9 cellular contexts compared by ENCODE assay signal in genomic region chr10:29689001-29689400, GRCh38. TPM values are rescaled to one million over a fixed set of nuclear protein-coding genes. Genes with fewer than 3 reads are reported as not detected.
A peak's percentile ranks its signal among the peaks of the same experiment; 100 is the strongest.
DNase-seq lines count a peak whose midpoint lies in the region; ATAC-seq and TF ChIP-seq lines count a peak whose summit lies in the region.
"Had no signal": no experiment of that assay in that cellular context is flagged by ENCODE, and none has a peak within 500 bp of the region (broad histone marks: within the 10 kb centered on the region; RNA-seq: fewer than 3 reads in every experiment).

No MANE protein-coding gene starts in this region.

- no peak for TF ChIP-seq CTCF in fibroblast of the aortic adventitia (IDR thresholded peaks at IDR 0.05; ENCODE audit: insufficient read depth, low read length)
- no peak for TF ChIP-seq CTCF in type B pancreatic cell (conservative IDR thresholded peaks at IDR 0.05)

- H3K27me3 Mint-ChIP-seq in activated naive CD8-positive, alpha-beta T cell treated with anti-CD3 and anti-CD28 coated beads, Interleukin-2, amount 50 U/mL, for 24 hours = no peaks in the 10 kb centered on the region
- no peaks in the 10 kb centered on the region for H3K27me3 Mint-ChIP-seq in activated naive CD8-positive, alpha-beta T cell treated with anti-CD3 and anti-CD28 coated beads for 36 hours
- H3K27me3 Mint-ChIP-seq in T-cell (no peaks in the 10 kb centered on the region), type B pancreatic cell (no peaks in the 10 kb centered on the region)

- H3K9me3 Mint-ChIP-seq in activated naive CD8-positive, alpha-beta T cell treated with anti-CD3 and anti-CD28 coated beads, Interleukin-2, amount 50 U/mL, for 24 hours = peaks cover 3% of the 10 kb centered on the region
- no peaks in the 10 kb centered on the region for H3K9me3 Mint-ChIP-seq in activated naive CD8-positive, alpha-beta T cell treated with anti-CD3 and anti-CD28 coated beads for 36 hours
- peaks cover 0 to 6% (median 4%) of the 10 kb centered on the region in 3 donors for H3K9me3 Mint-ChIP-seq in T-cell
- H3K9me3 Mint-ChIP-seq in type B pancreatic cell = peaks cover 5% of the 10 kb centered on the region

- H3K4me3 ChIP-seq in fibroblast of the aortic adventitia (ENCODE audit: low read depth, low read length) = no peak overlapping the region

- no peak for DNase-seq in activated naive CD8-positive, alpha-beta T cell treated with anti-CD3 and anti-CD28 coated beads, Interleukin-2, amount 50 U/mL, for 24 hours
- no peak for DNase-seq in activated naive CD8-positive, alpha-beta T cell treated with anti-CD3 and anti-CD28 coated beads for 36 hours
- DNase-seq in T-cell (no peak), fibroblast of the aortic adventitia (ENCODE audit: low read depth) (peak; percentile 79), type B pancreatic cell (ENCODE audit: extremely low spot score, unreplicated experiment) (no peak), islet precursor cell (no peak), NCI-H2107 (lab: John Stamatoyannopoulos, UW) (no peak)
- DNase-seq: left cardiac atrium had no signal

- H3K27ac Mint-ChIP-seq in activated naive CD8-positive, alpha-beta T cell treated with anti-CD3 and anti-CD28 coated beads, Interleukin-2, amount 50 U/mL, for 24 hours = no peak overlapping the region
- H3K27ac Mint-ChIP-seq in activated naive CD8-positive, alpha-beta T cell treated with anti-CD3 and anti-CD28 coated beads for 36 hours = no peak overlapping the region
- peak overlapping the region; percentile 78 to 87 for H3K27ac Mint-ChIP-seq in T-cell
- H3K27ac Mint-ChIP-seq in type B pancreatic cell = peak overlapping the region; percentile 34

- ATAC-seq in activated naive CD8-positive, alpha-beta T cell treated with anti-CD3 and anti-CD28 coated beads, Interleukin-2, amount 50 U/mL, for 24 hours = peak; percentile 96
- ATAC-seq in T-cell (replicated peaks in 1 of 4) (peak; percentile 50 to 84 (median 68)), GM18868 (IDR thresholded peaks at IDR 0.05; ENCODE audit: unreplicated experiment) (no peak)

- CTCF ChIA-PET in T-cell (lab: Charles Lee) = interaction anchor here (0.7 to 1.0 kb wide), 3 partner anchors 31 to 59 kb away, joined by 3 read pairs; no protein-coding TSS in a partner anchor

- H3K4me3 Mint-ChIP-seq in activated naive CD8-positive, alpha-beta T cell treated with anti-CD3 and anti-CD28 coated beads, Interleukin-2, amount 50 U/mL, for 24 hours = peak overlapping the region; percentile 14
- no peak overlapping the region for H3K4me3 Mint-ChIP-seq in activated naive CD8-positive, alpha-beta T cell treated with anti-CD3 and anti-CD28 coated beads for 36 hours
- H3K4me3 Mint-ChIP-seq in T-cell = peak overlapping the region in 1 of 3 donors; percentile 31
- H3K4me3 Mint-ChIP-seq in type B pancreatic cell = no peak overlapping the region

- peaks cover 21% of the 10 kb centered on the region for H3K36me3 Mint-ChIP-seq in activated naive CD8-positive, alpha-beta T cell treated with anti-CD3 and anti-CD28 coated beads, Interleukin-2, amount 50 U/mL, for 24 hours (ENCODE audit: low read depth)
- H3K36me3 Mint-ChIP-seq in activated naive CD8-positive, alpha-beta T cell treated with anti-CD3 and anti-CD28 coated beads for 36 hours = peaks cover 19% of the 10 kb centered on the region
- H3K36me3 Mint-ChIP-seq in T-cell (peaks cover 27% of the 10 kb centered on the region), type B pancreatic cell (peaks cover 29% of the 10 kb centered on the region)

- POLR2A ChIA-PET in T-cell (lab: Charles Lee) = no interaction called here

- H3K4me1 Mint-ChIP-seq in activated naive CD8-positive, alpha-beta T cell treated with anti-CD3 and anti-CD28 coated beads, Interleukin-2, amount 50 U/mL, for 24 hours = peaks cover 28% of the 10 kb centered on the region
- H3K4me1 Mint-ChIP-seq in activated naive CD8-positive, alpha-beta T cell treated with anti-CD3 and anti-CD28 coated beads for 36 hours = peaks cover 30% of the 10 kb centered on the region
- peaks cover 61 to 69% (median 62%) of the 10 kb centered on the region in 3 donors for H3K4me1 Mint-ChIP-seq in T-cell
- H3K4me1 Mint-ChIP-seq in type B pancreatic cell (ENCODE audit: unreplicated experiment) = peaks cover 39% of the 10 kb centered on the region

RNA-seq across cellular contexts. Expression of gene SVIL, which starts 54.2 kb away (rescaled TPM):
- 1 to 10 TPM; 8.5 to 9.6 TPM for total RNA-seq in activated naive CD8-positive, alpha-beta T cell treated with anti-CD3 and anti-CD28 coated beads for 36 hours
- total RNA-seq in T-cell (10 to 100 TPM; 17.4 to 45.6 (median 19.6) TPM), fibroblast of the aortic adventitia (ENCODE audit: low replicate concordance) (97.7 and 309 TPM in 2 replicates), type B pancreatic cell (ENCODE audit: low replicate concordance) (171 and 195 TPM in 2 replicates)

Comparison
In these comparisons a context has a peak if more than half of its experiments do, and no peak if none do; other contexts are left out.
1. H3K27ac Mint-ChIP-seq: peak in T-cell (2 of 2) and type B pancreatic cell (single experiment); none in activated naive CD8-positive, alpha-beta T cell treated with anti-CD3 and anti-CD28 coated beads, Interleukin-2, amount 50 U/mL, for 24 hours (single experiment) and activated naive CD8-positive, alpha-beta T cell treated with anti-CD3 and anti-CD28 coated beads for 36 hours (single experiment).